Comparison of ENCODE assay signal across 6 cellular contexts in genomic region chr12:54943292-54943691, GRCh38. TPM values are rescaled to one million over a fixed set of nuclear protein-coding genes. Genes with fewer than 3 reads are reported as not detected.
"Had no signal": no experiment of that assay in that cellular context is flagged by ENCODE, and none has a peak within 500 bp of the region (broad histone marks: within the 10 kb centered on the region; RNA-seq: fewer than 3 reads in every experiment).

No MANE protein-coding gene starts in this region.

RNA-seq across cellular contexts. Expression of gene TESPA1, which starts 41.3 kb away (rescaled TPM):
- total RNA-seq: ascending aorta, body of pancreas, bronchial epithelial cell, cardiac muscle cell, cerebellum, chondrocyte had no signal
- polyA plus RNA-seq: cardiac muscle cell had no signal
